Comparison of ENCODE assay signal across 19 cellular contexts in the genomic region with DNA sequence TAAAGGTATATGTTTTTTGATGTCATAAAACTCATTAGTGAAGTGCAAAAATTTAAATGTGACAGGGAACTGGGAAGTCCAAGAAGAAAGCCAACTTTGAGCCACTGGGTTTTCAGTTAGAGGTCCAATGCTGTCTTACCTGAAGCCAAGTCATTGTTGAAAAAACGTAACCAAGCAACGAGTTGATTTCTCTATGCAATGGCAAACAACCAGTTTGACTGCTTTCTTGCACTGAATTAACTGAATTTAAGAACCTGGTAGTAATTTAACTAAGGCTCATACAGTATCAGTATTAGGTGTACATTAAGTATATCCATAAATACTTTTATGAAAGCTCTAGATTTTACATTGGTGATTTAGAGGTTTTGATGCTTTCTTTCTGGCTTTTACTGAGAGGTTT. TPM values are rescaled to one million over a fixed set of nuclear protein-coding genes. Genes with fewer than 3 reads are reported as not detected.
DNase-seq lines count a peak whose midpoint lies in the region; ATAC-seq and TF ChIP-seq lines count a peak whose summit lies in the region.
"Had no signal": no experiment of that assay in that cellular context is flagged by ENCODE, and none has a peak within 500 bp of the region (broad histone marks: within the 10 kb centered on the region; RNA-seq: fewer than 3 reads in every experiment).

No MANE protein-coding gene starts in this region.

- H3K4me1 ChIP-seq in GM23338 (ENCODE audit: insufficient read depth) (peaks cover 14% of the 10 kb centered on the region; the same call in 1 of the 2 replicates), neuron (ENCODE audit: insufficient read depth, low read length) (peaks cover 17% of the 10 kb centered on the region)

- H3K27ac ChIP-seq in GM23338 (ENCODE audit: low read depth), result no peak overlapping the region

- H3K27me3 Mint-ChIP-seq in GM23338 (ENCODE audit: insufficient read depth, low read depth, poor library complexity), result no peaks in the 10 kb centered on the region
- no peaks in the 10 kb centered on the region for H3K27me3 Mint-ChIP-seq in T-helper 17 cell
- H3K27me3 Mint-ChIP-seq: brain; stimulated activated naive CD8-positive, alpha-beta T cell treated with anti-CD3 and anti-CD28 coated beads, Interleukin-15, amount 100 ng/mL, for 72 hours; type B pancreatic cell had no signal

- H4K20me1 ChIP-seq in GM23338 (replicated peaks; ENCODE audit: insufficient read depth), result no peaks in the 10 kb centered on the region

- H3K4me1 Mint-ChIP-seq in GM23338 (peaks cover 13% of the 10 kb centered on the region), T-helper 17 cell (peaks cover 14% of the 10 kb centered on the region)

- H3K79me2 ChIP-seq in GM23338 (replicated peaks; ENCODE audit: insufficient read depth), result no peaks in the 10 kb centered on the region

- peak; percentile 24 for DNase-seq in NCI-H146 (lab: John Stamatoyannopoulos, UW)
- no peak for DNase-seq in NCI-H146 treated with DMSO at 0.1 percent for 48 hours (lab: John Stamatoyannopoulos, UW; ENCODE audit: unreplicated experiment)
- peak; percentile 63 for DNase-seq in GM23338 (ENCODE audit: low spot score)
- no peak for DNase-seq in T-helper 17 cell
- no peak for DNase-seq in cerebellar cortex (ENCODE audit: low spot score)
- DNase-seq: cortex of kidney; GF-D8; HFFc6; natural killer cell; NK-92 treated with Interleukin-12 subunit alpha and Interleukin-12 subunit beta, amount 100 ng/mL, for 24 hours; RPMI8226; stimulated activated CD4-positive, alpha-beta T cell treated with anti-CD3 and anti-CD28 coated beads, Interleukin-2, amount 100 ng/mL, for 24 hours; stimulated activated naive CD8-positive, alpha-beta T cell treated with anti-CD3 and anti-CD28 coated beads, Interleukin-15, amount 100 ng/mL, for 72 hours had no signal

- H3K27ac Mint-ChIP-seq in GM23338 (no peak overlapping the region), T-helper 17 cell (peak overlapping the region; percentile 56)
- H3K27ac Mint-ChIP-seq: HFFc6; memory B cell; natural killer cell; stimulated activated naive CD8-positive, alpha-beta T cell treated with anti-CD3 and anti-CD28 coated beads, Interleukin-15, amount 100 ng/mL, for 72 hours; type B pancreatic cell had no signal

- H3K9me3 Mint-ChIP-seq in GM23338, result no peaks in the 10 kb centered on the region
- H3K9me3 Mint-ChIP-seq: brain; HFFc6; memory B cell; stimulated activated naive CD8-positive, alpha-beta T cell treated with anti-CD3 and anti-CD28 coated beads, Interleukin-15, amount 100 ng/mL, for 72 hours; type B pancreatic cell had no signal

- H3F3A ChIP-seq in GM23338 (replicated peaks; ENCODE audit: low read depth), result no peaks in the 10 kb centered on the region

- H3K36me3 ChIP-seq in GM23338 (ENCODE audit: insufficient read depth) (no peaks in the 10 kb centered on the region), neuron (ENCODE audit: insufficient read depth, low read length) (no peaks in the 10 kb centered on the region)

- ATAC-seq in GM23338, result peak; percentile 35; the same call in 2 of the 3 replicates
- ATAC-seq in T-helper 17 cell, result no peak
- no peak for ATAC-seq in esophagus mucosa
- no peak for ATAC-seq in GM21515 (IDR thresholded peaks at IDR 0.05; ENCODE audit: unreplicated experiment)
- ATAC-seq: natural killer cell; stimulated activated naive CD8-positive, alpha-beta T cell treated with anti-CD3 and anti-CD28 coated beads, Interleukin-15, amount 100 ng/mL, for 72 hours had no signal

- H3K4me3 Mint-ChIP-seq in GM23338 (no peak overlapping the region), T-helper 17 cell (no peak overlapping the region)
- H3K4me3 Mint-ChIP-seq: HFFc6; memory B cell; natural killer cell; stimulated activated naive CD8-positive, alpha-beta T cell treated with anti-CD3 and anti-CD28 coated beads, Interleukin-15, amount 100 ng/mL, for 72 hours; type B pancreatic cell had no signal

- no peak for TF ChIP-seq CTCF in GM23338 (conservative IDR thresholded peaks at IDR 0.05; ENCODE audit: low read depth in 2 of 2)

- no peaks in the 10 kb centered on the region for H3K9me2 ChIP-seq in GM23338 (ENCODE audit: insufficient read depth)

- peak overlapping the region; percentile 6; the same call in 1 of the 2 replicates for H3K4me2 ChIP-seq in GM23338

- no peaks in the 10 kb centered on the region for H3K9me3 ChIP-seq in T-helper 17 cell (ENCODE audit: control insufficient read depth, low read length, poor library complexity, severe bottlenecking)
- no peaks in the 10 kb centered on the region for H3K9me3 ChIP-seq in neuron (ENCODE audit: low read length)

- H3K4me3 ChIP-seq in GM23338, result no peak overlapping the region
- H3K4me3 ChIP-seq in neuron (ENCODE audit: low read length), result no peak overlapping the region

- H3K27me3 ChIP-seq in GM23338 (ENCODE audit: insufficient read depth) (no peaks in the 10 kb centered on the region), neuron (ENCODE audit: insufficient read depth, low read length) (no peaks in the 10 kb centered on the region)

- H2AFZ ChIP-seq in GM23338 (no peak overlapping the region), neuron (ENCODE audit: low read depth, low read length) (peak overlapping the region; percentile 2)

- H3K36me3 Mint-ChIP-seq in GM23338 (ENCODE audit: low read depth) (no peaks in the 10 kb centered on the region), T-helper 17 cell (ENCODE audit: low read depth) (peaks cover 2% of the 10 kb centered on the region)
- H3K36me3 Mint-ChIP-seq: brain, natural killer cell, type B pancreatic cell had no signal

TF ChIP-seq in GM23338, 12 proteins besides CTCF, POLR2A, EP300 and RAD21 (continues in another document):
- TF ChIP-seq, protein P1, sequence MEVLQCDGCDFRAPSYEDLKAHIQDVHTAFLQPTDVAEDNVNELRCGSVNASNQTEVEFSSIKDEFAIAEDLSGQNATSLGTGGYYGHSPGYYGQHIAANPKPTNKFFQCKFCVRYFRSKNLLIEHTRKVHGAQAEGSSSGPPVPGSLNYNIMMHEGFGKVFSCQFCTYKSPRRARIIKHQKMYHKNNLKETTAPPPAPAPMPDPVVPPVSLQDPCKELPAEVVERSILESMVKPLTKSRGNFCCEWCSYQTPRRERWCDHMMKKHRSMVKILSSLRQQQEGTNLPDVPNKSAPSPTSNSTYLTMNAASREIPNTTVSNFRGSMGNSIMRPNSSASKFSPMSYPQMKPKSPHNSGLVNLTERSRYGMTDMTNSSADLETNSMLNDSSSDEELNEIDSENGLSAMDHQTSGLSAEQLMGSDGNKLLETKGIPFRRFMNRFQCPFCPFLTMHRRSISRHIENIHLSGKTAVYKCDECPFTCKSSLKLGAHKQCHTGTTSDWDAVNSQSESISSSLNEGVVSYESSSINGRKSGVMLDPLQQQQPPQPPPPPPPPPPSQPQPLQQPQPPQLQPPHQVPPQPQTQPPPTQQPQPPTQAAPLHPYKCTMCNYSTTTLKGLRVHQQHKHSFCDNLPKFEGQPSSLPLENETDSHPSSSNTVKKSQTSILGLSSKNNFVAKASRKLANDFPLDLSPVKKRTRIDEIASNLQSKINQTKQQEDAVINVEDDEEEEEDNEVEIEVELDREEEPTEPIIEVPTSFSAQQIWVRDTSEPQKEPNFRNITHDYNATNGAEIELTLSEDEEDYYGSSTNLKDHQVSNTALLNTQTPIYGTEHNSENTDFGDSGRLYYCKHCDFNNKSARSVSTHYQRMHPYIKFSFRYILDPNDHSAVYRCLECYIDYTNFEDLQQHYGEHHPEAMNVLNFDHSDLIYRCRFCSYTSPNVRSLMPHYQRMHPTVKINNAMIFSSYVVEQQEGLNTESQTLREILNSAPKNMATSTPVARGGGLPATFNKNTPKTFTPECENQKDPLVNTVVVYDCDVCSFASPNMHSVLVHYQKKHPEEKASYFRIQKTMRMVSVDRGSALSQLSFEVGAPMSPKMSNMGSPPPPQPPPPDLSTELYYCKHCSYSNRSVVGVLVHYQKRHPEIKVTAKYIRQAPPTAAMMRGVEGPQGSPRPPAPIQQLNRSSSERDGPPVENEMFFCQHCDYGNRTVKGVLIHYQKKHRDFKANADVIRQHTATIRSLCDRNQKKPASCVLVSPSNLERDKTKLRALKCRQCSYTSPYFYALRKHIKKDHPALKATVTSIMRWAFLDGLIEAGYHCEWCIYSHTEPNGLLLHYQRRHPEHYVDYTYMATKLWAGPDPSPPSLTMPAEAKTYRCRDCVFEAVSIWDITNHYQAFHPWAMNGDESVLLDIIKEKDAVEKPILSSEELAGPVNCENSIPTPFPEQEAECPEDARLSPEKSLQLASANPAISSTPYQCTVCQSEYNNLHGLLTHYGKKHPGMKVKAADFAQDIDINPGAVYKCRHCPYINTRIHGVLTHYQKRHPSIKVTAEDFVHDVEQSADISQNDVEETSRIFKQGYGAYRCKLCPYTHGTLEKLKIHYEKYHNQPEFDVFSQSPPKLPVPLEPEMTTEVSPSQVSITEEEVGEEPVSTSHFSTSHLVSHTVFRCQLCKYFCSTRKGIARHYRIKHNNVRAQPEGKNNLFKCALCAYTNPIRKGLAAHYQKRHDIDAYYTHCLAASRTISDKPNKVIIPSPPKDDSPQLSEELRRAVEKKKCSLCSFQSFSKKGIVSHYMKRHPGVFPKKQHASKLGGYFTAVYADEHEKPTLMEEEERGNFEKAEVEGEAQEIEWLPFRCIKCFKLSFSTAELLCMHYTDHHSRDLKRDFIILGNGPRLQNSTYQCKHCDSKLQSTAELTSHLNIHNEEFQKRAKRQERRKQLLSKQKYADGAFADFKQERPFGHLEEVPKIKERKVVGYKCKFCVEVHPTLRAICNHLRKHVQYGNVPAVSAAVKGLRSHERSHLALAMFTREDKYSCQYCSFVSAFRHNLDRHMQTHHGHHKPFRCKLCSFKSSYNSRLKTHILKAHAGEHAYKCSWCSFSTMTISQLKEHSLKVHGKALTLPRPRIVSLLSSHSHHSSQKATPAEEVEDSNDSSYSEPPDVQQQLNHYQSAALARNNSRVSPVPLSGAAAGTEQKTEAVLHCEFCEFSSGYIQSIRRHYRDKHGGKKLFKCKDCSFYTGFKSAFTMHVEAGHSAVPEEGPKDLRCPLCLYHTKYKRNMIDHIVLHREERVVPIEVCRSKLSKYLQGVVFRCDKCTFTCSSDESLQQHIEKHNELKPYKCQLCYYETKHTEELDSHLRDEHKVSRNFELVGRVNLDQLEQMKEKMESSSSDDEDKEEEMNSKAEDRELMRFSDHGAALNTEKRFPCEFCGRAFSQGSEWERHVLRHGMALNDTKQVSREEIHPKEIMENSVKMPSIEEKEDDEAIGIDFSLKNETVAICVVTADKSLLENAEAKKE (CRISPR knock-in tag; IDR thresholded peaks at IDR 0.05), result no peak
- TF ChIP-seq STAT1 (IDR thresholded peaks at IDR 0.05; ENCODE audit: unreplicated experiment), result no peak
- TF ChIP-seq CREB1 (CRISPR knock-in tag; IDR thresholded peaks at IDR 0.05; ENCODE audit: low read depth), result no peak
- TF ChIP-seq NANOG (IDR thresholded peaks at IDR 0.05; ENCODE audit: borderline replicate concordance), result no peak
- TF ChIP-seq POLR2AphosphoS5 (IDR thresholded peaks at IDR 0.05; ENCODE audit: low read depth), result no peak
- no peak for TF ChIP-seq EZH2 (IDR thresholded peaks at IDR 0.05; ENCODE audit: low read depth, unreplicated experiment)
- no peak for TF ChIP-seq EZH2phosphoT487 (IDR thresholded peaks at IDR 0.05; ENCODE audit: unreplicated experiment)
- no peak for TF ChIP-seq ZNF114 (CRISPR knock-in tag; IDR thresholded peaks at IDR 0.05)

RNA-seq across cellular contexts. Expression of gene S1PR1, which starts 20.2 kb away (rescaled TPM):
- total RNA-seq in GM23338 (2014; rRNA removed; shearing (Covaris generic)), result 4.1 and 5.2 TPM in 2 replicates
- polyA plus RNA-seq in GM23338 (2016; fragmentation: Nextera tagmentation; extraction: Ambion mirVana), result 2.6 and 2.7 TPM in 2 replicates
- 100 to 1,000 TPM; 157 to 226 TPM for total RNA-seq in T-helper 17 cell
- total RNA-seq in esophagus mucosa, result 4.0 TPM

Comparison
In these comparisons a context has a peak if more than half of its experiments do, and no peak if none do; other contexts are left out.
1. DNase-seq: peak in NCI-H146 (single experiment) and GM23338 (single experiment); none in NCI-H146 treated with DMSO at 0.1 percent for 48 hours (single experiment), T-helper 17 cell (0 of 3) and cerebellar cortex (single experiment).
2. RNA of gene S1PR1, which starts 20.2 kb away (total RNA-seq): 157 to 226 TPM in T-helper 17 cell; 4.1 to 5.2 TPM in GM23338 and 4.0 TPM in esophagus mucosa (single experiment); every median in the first group is over 10 times any median in the second.